In the genomic region with DNA sequence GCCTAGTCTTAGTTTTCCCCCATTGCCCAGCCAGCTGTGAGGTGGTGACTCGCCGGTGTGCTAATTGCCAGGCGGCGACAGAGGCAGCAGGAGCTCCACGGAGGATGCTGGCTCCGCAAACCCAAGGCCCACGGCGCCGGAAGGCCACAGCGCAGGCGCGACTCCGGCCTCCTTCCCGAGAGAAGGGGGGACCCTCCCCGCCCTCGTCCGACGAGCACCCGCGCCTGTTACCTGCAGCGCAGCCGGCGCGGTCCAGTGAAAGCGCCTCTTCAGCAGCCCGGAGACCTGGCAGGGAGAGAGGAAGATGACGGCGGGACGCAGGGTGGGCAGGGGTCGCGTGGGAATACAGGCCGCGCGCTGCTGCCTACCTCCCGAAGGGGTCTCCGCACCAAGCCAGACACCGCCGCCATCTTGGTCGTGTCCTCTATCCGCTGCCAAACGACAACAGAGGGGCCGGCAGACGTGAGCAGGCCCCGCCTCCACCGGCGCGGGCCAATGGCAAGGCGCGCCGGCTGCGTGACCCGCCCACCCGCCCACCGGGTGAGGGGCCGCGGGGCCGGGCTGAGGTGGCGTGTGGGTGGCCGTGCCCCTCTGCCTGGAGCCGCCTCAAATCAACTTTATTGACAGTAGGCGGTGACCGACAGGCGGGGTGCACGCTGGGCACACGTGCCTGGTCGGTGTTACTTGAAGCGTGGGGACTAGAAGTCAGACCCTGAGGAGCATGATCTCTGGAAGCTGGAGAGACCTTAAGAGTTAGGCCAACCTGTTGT, we compare ENCODE assay signal across 1 cellular context.
A peak's percentile ranks its signal among the peaks of the same experiment; 100 is the strongest.
TF ChIP-seq lines count a peak whose summit lies in the region.

A gene (minus strand): TSS at position 433 of the 770 bp plus-strand sequence. CDS start 23 bp downstream, at position 410.

TF ChIP-seq in K562, 482 proteins besides CTCF, POLR2A, EP300 and RAD21 (continued from another document and continues in another):
- TF ChIP-seq, protein P1, sequence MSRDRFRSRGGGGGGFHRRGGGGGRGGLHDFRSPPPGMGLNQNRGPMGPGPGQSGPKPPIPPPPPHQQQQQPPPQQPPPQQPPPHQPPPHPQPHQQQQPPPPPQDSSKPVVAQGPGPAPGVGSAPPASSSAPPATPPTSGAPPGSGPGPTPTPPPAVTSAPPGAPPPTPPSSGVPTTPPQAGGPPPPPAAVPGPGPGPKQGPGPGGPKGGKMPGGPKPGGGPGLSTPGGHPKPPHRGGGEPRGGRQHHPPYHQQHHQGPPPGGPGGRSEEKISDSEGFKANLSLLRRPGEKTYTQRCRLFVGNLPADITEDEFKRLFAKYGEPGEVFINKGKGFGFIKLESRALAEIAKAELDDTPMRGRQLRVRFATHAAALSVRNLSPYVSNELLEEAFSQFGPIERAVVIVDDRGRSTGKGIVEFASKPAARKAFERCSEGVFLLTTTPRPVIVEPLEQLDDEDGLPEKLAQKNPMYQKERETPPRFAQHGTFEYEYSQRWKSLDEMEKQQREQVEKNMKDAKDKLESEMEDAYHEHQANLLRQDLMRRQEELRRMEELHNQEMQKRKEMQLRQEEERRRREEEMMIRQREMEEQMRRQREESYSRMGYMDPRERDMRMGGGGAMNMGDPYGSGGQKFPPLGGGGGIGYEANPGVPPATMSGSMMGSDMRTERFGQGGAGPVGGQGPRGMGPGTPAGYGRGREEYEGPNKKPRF (IDR thresholded peaks at IDR 0.05; ENCODE audit: low read depth, low read length): no peak
- TF ChIP-seq NUFIP1 (IDR thresholded peaks at IDR 0.05; ENCODE audit: partially characterized antibody) (no peak), ZNF3 (CRISPR knock-in tag; IDR thresholded peaks at IDR 0.05) (no peak), PHTF2 (CRISPR knock-in tag; IDR thresholded peaks at IDR 0.05) (no peak), LCOR (CRISPR knock-in tag; IDR thresholded peaks at IDR 0.05) (0 out of 2 replicates have a peak, but pooled peaks have one; percentile 71), SREBF2 (CRISPR knock-in tag; IDR thresholded peaks at IDR 0.05) (no peak), ZSCAN29 (IDR thresholded peaks at IDR 0.05) (no peak), CC2D1A (IDR thresholded peaks at IDR 0.05) (no peak), ETV5 (CRISPR knock-in tag; IDR thresholded peaks at IDR 0.05; ENCODE audit: low read depth) (peak; percentile 34; the same call in 1 of the 2 replicates), RAD51 (IDR thresholded peaks at IDR 0.05; ENCODE audit: borderline replicate concordance, low read depth) (no peak), ZBED1 (IDR thresholded peaks at IDR 0.05) (no peak), NR2C1 (IDR thresholded peaks at IDR 0.05) (no peak), NR2C1 (tag; IDR thresholded peaks at IDR 0.05) (no peak), FOXP1 (CRISPR knock-in tag; IDR thresholded peaks at IDR 0.05) (peak; percentile 32; the same call in 1 of the 2 replicates), FOXJ3 (CRISPR knock-in tag; IDR thresholded peaks at IDR 0.05) (no peak), RFX5 (IDR thresholded peaks at IDR 0.05; ENCODE audit: low read depth, low read length) (no peak), RBM15 (IDR thresholded peaks at IDR 0.05; ENCODE audit: insufficient read depth, low read length) (no peak), NR4A1 (CRISPR knock-in tag; IDR thresholded peaks at IDR 0.05) (no peak), NR4A1 (tag; IDR thresholded peaks at IDR 0.05) (no peak), SRSF9 (IDR thresholded peaks at IDR 0.05; ENCODE audit: borderline replicate concordance, low read depth, low read length) (no peak), TAF9B (IDR thresholded peaks at IDR 0.05; ENCODE audit: partially characterized antibody) (peak; percentile 79), PHF21A (IDR thresholded peaks at IDR 0.05; ENCODE audit: borderline replicate concordance, low read depth) (no peak), U2AF1 (optimal IDR thresholded peaks at IDR 0.05; ENCODE audit: low read depth, low read length) (no peak), ZNF583 (CRISPR knock-in tag; IDR thresholded peaks at IDR 0.05) (no peak), NCOA1 (IDR thresholded peaks at IDR 0.05; ENCODE audit: low read depth) (no peak), FOXA1 (IDR thresholded peaks at IDR 0.05; ENCODE audit: borderline replicate concordance) (no peak), DMBX1 (CRISPR knock-in tag; IDR thresholded peaks at IDR 0.05; ENCODE audit: borderline replicate concordance) (no peak), ZNF551 (CRISPR knock-in tag; IDR thresholded peaks at IDR 0.05) (no peak), MCM7 (IDR thresholded peaks at IDR 0.05) (no peak), ZNF668 (CRISPR knock-in tag; IDR thresholded peaks at IDR 0.05) (no peak), KLF16 (IDR thresholded peaks at IDR 0.05) (no peak), SMAD4 (CRISPR knock-in tag; conservative IDR thresholded peaks at IDR 0.05) (no peak; the same call in 1 of the 2 replicates), MYBL2 (IDR thresholded peaks at IDR 0.05; ENCODE audit: low read depth) (no peak), MYBL2 (CRISPR knock-in tag; IDR thresholded peaks at IDR 0.05; ENCODE audit: borderline replicate concordance) (no peak), LARP7 (IDR thresholded peaks at IDR 0.05) (no peak), PCBP1 (IDR thresholded peaks at IDR 0.05; ENCODE audit: low read depth, low read length, poor library complexity, severe bottlenecking) (no peak), NFE2L1 (tag; IDR thresholded peaks at IDR 0.05; ENCODE audit: borderline replicate concordance, low read depth) (no peak), ZNF24 (IDR thresholded peaks at IDR 0.05) (no peak), CREM (IDR thresholded peaks at IDR 0.05; ENCODE audit: low read depth) (peak; percentile 29), GTF2E2 (tag; IDR thresholded peaks at IDR 0.05) (no peak), MTF1 (CRISPR knock-in tag; IDR thresholded peaks at IDR 0.05; ENCODE audit: borderline replicate concordance) (no peak), SRSF1 (IDR thresholded peaks at IDR 0.05; ENCODE audit: low read depth, low read length) (no peak)
- TF ChIP-seq, protein P2, sequence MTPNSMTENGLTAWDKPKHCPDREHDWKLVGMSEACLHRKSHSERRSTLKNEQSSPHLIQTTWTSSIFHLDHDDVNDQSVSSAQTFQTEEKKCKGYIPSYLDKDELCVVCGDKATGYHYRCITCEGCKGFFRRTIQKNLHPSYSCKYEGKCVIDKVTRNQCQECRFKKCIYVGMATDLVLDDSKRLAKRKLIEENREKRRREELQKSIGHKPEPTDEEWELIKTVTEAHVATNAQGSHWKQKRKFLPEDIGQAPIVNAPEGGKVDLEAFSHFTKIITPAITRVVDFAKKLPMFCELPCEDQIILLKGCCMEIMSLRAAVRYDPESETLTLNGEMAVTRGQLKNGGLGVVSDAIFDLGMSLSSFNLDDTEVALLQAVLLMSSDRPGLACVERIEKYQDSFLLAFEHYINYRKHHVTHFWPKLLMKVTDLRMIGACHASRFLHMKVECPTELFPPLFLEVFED (CRISPR knock-in tag; conservative IDR thresholded peaks at IDR 0.05): no peak
- TF ChIP-seq, protein P3, sequence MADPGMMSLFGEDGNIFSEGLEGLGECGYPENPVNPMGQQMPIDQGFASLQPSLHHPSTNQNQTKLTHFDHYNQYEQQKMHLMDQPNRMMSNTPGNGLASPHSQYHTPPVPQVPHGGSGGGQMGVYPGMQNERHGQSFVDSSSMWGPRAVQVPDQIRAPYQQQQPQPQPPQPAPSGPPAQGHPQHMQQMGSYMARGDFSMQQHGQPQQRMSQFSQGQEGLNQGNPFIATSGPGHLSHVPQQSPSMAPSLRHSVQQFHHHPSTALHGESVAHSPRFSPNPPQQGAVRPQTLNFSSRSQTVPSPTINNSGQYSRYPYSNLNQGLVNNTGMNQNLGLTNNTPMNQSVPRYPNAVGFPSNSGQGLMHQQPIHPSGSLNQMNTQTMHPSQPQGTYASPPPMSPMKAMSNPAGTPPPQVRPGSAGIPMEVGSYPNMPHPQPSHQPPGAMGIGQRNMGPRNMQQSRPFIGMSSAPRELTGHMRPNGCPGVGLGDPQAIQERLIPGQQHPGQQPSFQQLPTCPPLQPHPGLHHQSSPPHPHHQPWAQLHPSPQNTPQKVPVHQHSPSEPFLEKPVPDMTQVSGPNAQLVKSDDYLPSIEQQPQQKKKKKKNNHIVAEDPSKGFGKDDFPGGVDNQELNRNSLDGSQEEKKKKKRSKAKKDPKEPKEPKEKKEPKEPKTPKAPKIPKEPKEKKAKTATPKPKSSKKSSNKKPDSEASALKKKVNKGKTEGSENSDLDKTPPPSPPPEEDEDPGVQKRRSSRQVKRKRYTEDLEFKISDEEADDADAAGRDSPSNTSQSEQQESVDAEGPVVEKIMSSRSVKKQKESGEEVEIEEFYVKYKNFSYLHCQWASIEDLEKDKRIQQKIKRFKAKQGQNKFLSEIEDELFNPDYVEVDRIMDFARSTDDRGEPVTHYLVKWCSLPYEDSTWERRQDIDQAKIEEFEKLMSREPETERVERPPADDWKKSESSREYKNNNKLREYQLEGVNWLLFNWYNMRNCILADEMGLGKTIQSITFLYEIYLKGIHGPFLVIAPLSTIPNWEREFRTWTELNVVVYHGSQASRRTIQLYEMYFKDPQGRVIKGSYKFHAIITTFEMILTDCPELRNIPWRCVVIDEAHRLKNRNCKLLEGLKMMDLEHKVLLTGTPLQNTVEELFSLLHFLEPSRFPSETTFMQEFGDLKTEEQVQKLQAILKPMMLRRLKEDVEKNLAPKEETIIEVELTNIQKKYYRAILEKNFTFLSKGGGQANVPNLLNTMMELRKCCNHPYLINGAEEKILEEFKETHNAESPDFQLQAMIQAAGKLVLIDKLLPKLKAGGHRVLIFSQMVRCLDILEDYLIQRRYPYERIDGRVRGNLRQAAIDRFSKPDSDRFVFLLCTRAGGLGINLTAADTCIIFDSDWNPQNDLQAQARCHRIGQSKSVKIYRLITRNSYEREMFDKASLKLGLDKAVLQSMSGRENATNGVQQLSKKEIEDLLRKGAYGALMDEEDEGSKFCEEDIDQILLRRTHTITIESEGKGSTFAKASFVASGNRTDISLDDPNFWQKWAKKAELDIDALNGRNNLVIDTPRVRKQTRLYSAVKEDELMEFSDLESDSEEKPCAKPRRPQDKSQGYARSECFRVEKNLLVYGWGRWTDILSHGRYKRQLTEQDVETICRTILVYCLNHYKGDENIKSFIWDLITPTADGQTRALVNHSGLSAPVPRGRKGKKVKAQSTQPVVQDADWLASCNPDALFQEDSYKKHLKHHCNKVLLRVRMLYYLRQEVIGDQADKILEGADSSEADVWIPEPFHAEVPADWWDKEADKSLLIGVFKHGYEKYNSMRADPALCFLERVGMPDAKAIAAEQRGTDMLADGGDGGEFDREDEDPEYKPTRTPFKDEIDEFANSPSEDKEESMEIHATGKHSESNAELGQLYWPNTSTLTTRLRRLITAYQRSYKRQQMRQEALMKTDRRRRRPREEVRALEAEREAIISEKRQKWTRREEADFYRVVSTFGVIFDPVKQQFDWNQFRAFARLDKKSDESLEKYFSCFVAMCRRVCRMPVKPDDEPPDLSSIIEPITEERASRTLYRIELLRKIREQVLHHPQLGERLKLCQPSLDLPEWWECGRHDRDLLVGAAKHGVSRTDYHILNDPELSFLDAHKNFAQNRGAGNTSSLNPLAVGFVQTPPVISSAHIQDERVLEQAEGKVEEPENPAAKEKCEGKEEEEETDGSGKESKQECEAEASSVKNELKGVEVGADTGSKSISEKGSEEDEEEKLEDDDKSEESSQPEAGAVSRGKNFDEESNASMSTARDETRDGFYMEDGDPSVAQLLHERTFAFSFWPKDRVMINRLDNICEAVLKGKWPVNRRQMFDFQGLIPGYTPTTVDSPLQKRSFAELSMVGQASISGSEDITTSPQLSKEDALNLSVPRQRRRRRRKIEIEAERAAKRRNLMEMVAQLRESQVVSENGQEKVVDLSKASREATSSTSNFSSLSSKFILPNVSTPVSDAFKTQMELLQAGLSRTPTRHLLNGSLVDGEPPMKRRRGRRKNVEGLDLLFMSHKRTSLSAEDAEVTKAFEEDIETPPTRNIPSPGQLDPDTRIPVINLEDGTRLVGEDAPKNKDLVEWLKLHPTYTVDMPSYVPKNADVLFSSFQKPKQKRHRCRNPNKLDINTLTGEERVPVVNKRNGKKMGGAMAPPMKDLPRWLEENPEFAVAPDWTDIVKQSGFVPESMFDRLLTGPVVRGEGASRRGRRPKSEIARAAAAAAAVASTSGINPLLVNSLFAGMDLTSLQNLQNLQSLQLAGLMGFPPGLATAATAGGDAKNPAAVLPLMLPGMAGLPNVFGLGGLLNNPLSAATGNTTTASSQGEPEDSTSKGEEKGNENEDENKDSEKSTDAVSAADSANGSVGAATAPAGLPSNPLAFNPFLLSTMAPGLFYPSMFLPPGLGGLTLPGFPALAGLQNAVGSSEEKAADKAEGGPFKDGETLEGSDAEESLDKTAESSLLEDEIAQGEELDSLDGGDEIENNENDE (IDR thresholded peaks at IDR 0.05; ENCODE audit: low read depth, low read length): no peak
- TF ChIP-seq, protein P4, sequence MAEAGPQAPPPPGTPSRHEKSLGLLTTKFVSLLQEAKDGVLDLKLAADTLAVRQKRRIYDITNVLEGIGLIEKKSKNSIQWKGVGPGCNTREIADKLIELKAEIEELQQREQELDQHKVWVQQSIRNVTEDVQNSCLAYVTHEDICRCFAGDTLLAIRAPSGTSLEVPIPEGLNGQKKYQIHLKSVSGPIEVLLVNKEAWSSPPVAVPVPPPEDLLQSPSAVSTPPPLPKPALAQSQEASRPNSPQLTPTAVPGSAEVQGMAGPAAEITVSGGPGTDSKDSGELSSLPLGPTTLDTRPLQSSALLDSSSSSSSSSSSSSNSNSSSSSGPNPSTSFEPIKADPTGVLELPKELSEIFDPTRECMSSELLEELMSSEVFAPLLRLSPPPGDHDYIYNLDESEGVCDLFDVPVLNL (CRISPR knock-in tag; IDR thresholded peaks at IDR 0.05; ENCODE audit: low read depth): no peak
- TF ChIP-seq, protein P5, sequence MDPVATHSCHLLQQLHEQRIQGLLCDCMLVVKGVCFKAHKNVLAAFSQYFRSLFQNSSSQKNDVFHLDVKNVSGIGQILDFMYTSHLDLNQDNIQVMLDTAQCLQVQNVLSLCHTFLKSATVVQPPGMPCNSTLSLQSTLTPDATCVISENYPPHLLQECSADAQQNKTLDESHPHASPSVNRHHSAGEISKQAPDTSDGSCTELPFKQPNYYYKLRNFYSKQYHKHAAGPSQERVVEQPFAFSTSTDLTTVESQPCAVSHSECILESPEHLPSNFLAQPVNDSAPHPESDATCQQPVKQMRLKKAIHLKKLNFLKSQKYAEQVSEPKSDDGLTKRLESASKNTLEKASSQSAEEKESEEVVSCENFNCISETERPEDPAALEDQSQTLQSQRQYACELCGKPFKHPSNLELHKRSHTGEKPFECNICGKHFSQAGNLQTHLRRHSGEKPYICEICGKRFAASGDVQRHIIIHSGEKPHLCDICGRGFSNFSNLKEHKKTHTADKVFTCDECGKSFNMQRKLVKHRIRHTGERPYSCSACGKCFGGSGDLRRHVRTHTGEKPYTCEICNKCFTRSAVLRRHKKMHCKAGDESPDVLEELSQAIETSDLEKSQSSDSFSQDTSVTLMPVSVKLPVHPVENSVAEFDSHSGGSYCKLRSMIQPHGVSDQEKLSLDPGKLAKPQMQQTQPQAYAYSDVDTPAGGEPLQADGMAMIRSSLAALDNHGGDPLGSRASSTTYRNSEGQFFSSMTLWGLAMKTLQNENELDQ (CRISPR knock-in tag; IDR thresholded peaks at IDR 0.05; ENCODE audit: borderline replicate concordance): no peak
- TF ChIP-seq, protein P6, sequence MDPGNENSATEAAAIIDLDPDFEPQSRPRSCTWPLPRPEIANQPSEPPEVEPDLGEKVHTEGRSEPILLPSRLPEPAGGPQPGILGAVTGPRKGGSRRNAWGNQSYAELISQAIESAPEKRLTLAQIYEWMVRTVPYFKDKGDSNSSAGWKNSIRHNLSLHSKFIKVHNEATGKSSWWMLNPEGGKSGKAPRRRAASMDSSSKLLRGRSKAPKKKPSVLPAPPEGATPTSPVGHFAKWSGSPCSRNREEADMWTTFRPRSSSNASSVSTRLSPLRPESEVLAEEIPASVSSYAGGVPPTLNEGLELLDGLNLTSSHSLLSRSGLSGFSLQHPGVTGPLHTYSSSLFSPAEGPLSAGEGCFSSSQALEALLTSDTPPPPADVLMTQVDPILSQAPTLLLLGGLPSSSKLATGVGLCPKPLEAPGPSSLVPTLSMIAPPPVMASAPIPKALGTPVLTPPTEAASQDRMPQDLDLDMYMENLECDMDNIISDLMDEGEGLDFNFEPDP (CRISPR knock-in tag; IDR thresholded peaks at IDR 0.05): 0 out of 2 replicates have a peak, but pooled peaks have one; percentile 30
